ENCODE assay signal across 21 cellular contexts in the genomic region with DNA sequence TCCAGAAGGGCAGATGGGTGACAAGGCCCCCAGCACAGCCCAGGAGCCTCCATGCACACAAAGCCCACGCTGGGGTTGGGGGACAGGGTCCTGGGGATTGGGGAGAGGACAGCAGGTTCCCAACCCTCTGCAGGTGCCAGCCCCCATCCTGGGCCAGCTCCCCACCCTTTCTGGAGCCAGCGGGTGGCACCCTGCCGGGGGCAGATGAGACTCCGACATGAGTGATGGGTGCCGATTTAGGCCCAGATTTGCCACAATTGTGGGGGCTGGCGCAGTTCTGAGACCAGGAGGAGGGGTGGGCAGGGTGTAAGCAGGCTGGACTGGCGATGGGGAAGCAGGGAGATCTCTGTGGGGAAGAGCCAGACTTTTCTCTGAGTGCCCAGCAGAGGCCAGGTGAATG.
"Had no signal": no experiment of that assay in that cellular context is flagged by ENCODE, and none has a peak within 500 bp of the region (broad histone marks: within the 10 kb centered on the region; RNA-seq: fewer than 3 reads in every experiment).

No MANE protein-coding gene starts in this region.

- H3K9me3 Mint-ChIP-seq: dendritic cell treated with granulocyte-macrophage colony-stimulating factor and Interleukin-4, amounts not matched to agents 40 ng/mL and 50 ng/mL, for 4 days; mesothelial cell of epicardium; naive B cell had no signal

- H3K4me1 ChIP-seq: colonic mucosa, foreskin keratinocyte, gastroesophageal sphincter, lower lobe of right lung had no signal

- H3K36me3 Mint-ChIP-seq: immature natural killer cell, mesothelial cell of epicardium, naive B cell had no signal

- H3K4me3 ChIP-seq: colonic mucosa, esophagus muscularis mucosa, gastroesophageal sphincter, heart left ventricle, hepatocyte, lower lobe of right lung, mucosa of descending colon had no signal

- H3K27ac Mint-ChIP-seq: dendritic cell treated with granulocyte-macrophage colony-stimulating factor and Interleukin-4, amounts not matched to agents 40 ng/mL and 50 ng/mL, for 4 days; mesothelial cell of epicardium had no signal

- H3K9me3 ChIP-seq: colonic mucosa, esophagus muscularis mucosa, gastroesophageal sphincter, heart left ventricle, lower lobe of right lung, mucosa of descending colon had no signal

- H3K27me3 ChIP-seq: colonic mucosa had no signal

- H3K27ac ChIP-seq: colonic mucosa, esophagus muscularis mucosa, foreskin keratinocyte, gastroesophageal sphincter, heart left ventricle, hepatocyte, lower lobe of right lung had no signal

- H3K4me2 ChIP-seq: hepatocyte had no signal

- H3K36me3 ChIP-seq: colonic mucosa, esophagus muscularis mucosa, gastroesophageal sphincter, heart left ventricle, lower lobe of right lung had no signal

- DNase-seq: colonic mucosa; cortex of kidney; effector CD8-positive, alpha-beta T cell; foreskin keratinocyte; heart left ventricle; hypothalamus; immature natural killer cell; islet precursor cell; kidney; kidney glomerular epithelial cell; left colon; left ventricle myocardium superior; lower lobe of right lung; mesenchymal stem cell; mucosa of descending colon; naive B cell had no signal

- H3K4me1 Mint-ChIP-seq: immature natural killer cell had no signal

- H3K4me3 Mint-ChIP-seq: dendritic cell treated with granulocyte-macrophage colony-stimulating factor and Interleukin-4, amounts not matched to agents 40 ng/mL and 50 ng/mL, for 4 days; immature natural killer cell; mesothelial cell of epicardium; naive B cell had no signal

- H2AFZ ChIP-seq: hepatocyte had no signal
